8 cellular contexts compared by ENCODE assay signal in the genomic region with DNA sequence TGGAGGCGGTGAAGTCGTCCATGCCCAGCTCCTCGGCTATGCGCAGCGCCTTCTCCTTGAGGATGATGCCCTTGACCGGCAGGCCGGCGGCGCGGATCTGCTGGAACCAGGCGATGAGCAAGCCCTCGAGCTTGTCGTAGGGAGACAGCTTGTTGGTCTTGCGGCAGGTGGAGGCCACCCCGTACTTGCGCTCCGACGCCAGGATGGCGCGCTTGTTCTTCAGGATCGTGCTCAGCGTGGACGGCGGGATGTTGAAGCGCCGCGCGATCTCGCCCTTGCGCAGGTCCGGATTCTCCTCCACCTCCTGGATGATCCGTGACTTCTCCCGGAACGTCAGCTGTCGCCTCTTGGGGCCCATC. TPM values are rescaled to one million over a fixed set of nuclear protein-coding genes. Genes with fewer than 3 reads are reported as not detected.
DNase-seq lines count a peak whose midpoint lies in the region; ATAC-seq and TF ChIP-seq lines count a peak whose summit lies in the region.

No MANE protein-coding gene starts in this region.

- peaks cover 15% of the 10 kb centered on the region for H3F3A ChIP-seq in neural progenitor cell (ENCODE audit: low read depth)

- peak overlapping the region; percentile 93 for H3K4me2 ChIP-seq in neural progenitor cell

- peaks cover 36% of the 10 kb centered on the region for H4K20me1 ChIP-seq in neural progenitor cell (ENCODE audit: low read depth)

- no peaks in the 10 kb centered on the region for H3K9me3 Mint-ChIP-seq in activated T-cell treated with anti-CD3 and anti-CD28 coated beads, Interleukin-2, amount 50 U/mL, for 4 hours
- H3K9me3 Mint-ChIP-seq in neural progenitor cell, result no peaks in the 10 kb centered on the region

- H3K9ac ChIP-seq in neural progenitor cell, result peak overlapping the region; percentile 55

- peaks cover 4% of the 10 kb centered on the region for H3K4me1 ChIP-seq in neural progenitor cell

- peak; percentile 3 for TF ChIP-seq POLR2A in NB4 (IDR thresholded peaks at IDR 0.05; ENCODE audit: extremely low read depth, insufficient read length)

- peak overlapping the region; percentile 85 for H3K4me3 Mint-ChIP-seq in activated T-cell treated with anti-CD3 and anti-CD28 coated beads, Interleukin-2, amount 50 U/mL, for 4 hours
- H3K4me3 Mint-ChIP-seq in neural progenitor cell, result peak overlapping the region; percentile 89

- peak; percentile 21 to 37 for ATAC-seq in activated T-cell treated with anti-CD3 and anti-CD28 coated beads, Interleukin-2, amount 50 U/mL, for 4 hours

- no peak overlapping the region for H3K27ac ChIP-seq in neural progenitor cell

- H3K36me3 Mint-ChIP-seq in activated T-cell treated with anti-CD3 and anti-CD28 coated beads, Interleukin-2, amount 50 U/mL, for 4 hours (ENCODE audit: insufficient read depth), result peaks cover 6% of the 10 kb centered on the region
- H3K36me3 Mint-ChIP-seq in neural progenitor cell, result peaks cover 9% of the 10 kb centered on the region

- H3K27ac Mint-ChIP-seq in neural progenitor cell, result no peak overlapping the region

- H3K36me3 ChIP-seq in neural progenitor cell, result no peaks in the 10 kb centered on the region

- DNase-seq in DMS79 (lab: John Stamatoyannopoulos, UW) (peak; percentile 24), DMS79 treated with DMSO at 0.1 percent for 48 hours (lab: John Stamatoyannopoulos, UW) (no peak), H4 (ENCODE audit: low spot score) (peak; percentile 30), NB4 (ENCODE audit: low read depth) (peak; percentile 76), fibroblast of mammary gland (ENCODE audit: low read depth) (peak; percentile 45), neural progenitor cell (ENCODE audit: low spot score) (peak; percentile 60), amniotic stem cell (lab: John Stamatoyannopoulos, UW) (no peak)
- DNase-seq in activated T-cell treated with anti-CD3 and anti-CD28 coated beads, Interleukin-2, amount 50 U/mL, for 4 hours, result peak; percentile 32

- H3K4me3 ChIP-seq in NB4 (ENCODE audit: low read depth, low read length) (peak overlapping the region; percentile 83), fibroblast of mammary gland (ENCODE audit: control insufficient read depth, low read depth, low read length) (peak overlapping the region; percentile 72), neural progenitor cell (peak overlapping the region; percentile 66)

- TF ChIP-seq CTCF in NB4 (IDR thresholded peaks at IDR 0.05; ENCODE audit: low read depth, low read length) (no peak), fibroblast of mammary gland (conservative IDR thresholded peaks at IDR 0.05; ENCODE audit: control insufficient read depth, insufficient read depth, low read depth, low read length) (no peak), neural progenitor cell (IDR thresholded peaks at IDR 0.05) (no peak)

- peaks cover 43% of the 10 kb centered on the region for H3K27me3 ChIP-seq in neural progenitor cell

- no peaks in the 10 kb centered on the region for H3K27me3 Mint-ChIP-seq in activated T-cell treated with anti-CD3 and anti-CD28 coated beads, Interleukin-2, amount 50 U/mL, for 4 hours (ENCODE audit: low read depth)
- H3K27me3 Mint-ChIP-seq in neural progenitor cell (ENCODE audit: insufficient read depth, low read depth), result peaks cover 9% of the 10 kb centered on the region

- H3K4me1 Mint-ChIP-seq in activated T-cell treated with anti-CD3 and anti-CD28 coated beads, Interleukin-2, amount 50 U/mL, for 4 hours (ENCODE audit: low read depth), result peaks cover 41% of the 10 kb centered on the region
- H3K4me1 Mint-ChIP-seq in neural progenitor cell, result peaks cover 14% of the 10 kb centered on the region

- H3K9me3 ChIP-seq in neural progenitor cell (ENCODE audit: low read depth), result no peaks in the 10 kb centered on the region

- H2AFZ ChIP-seq in neural progenitor cell (replicated peaks), result no peak overlapping the region

- H3K79me2 ChIP-seq in neural progenitor cell (ENCODE audit: low read depth), result peaks cover 21% of the 10 kb centered on the region

RNA-seq across cellular contexts. Expression of gene CENPB, which starts 0.4 kb away (rescaled TPM):
- 24.3 and 45.5 TPM in 2 replicates for total RNA-seq in H4 (2014; rRNA removed; shearing (Covaris generic))
- 10 to 100 TPM; 77.9 to 91.4 (median 89.2) TPM for total RNA-seq in activated T-cell treated with anti-CD3 and anti-CD28 coated beads, Interleukin-2, amount 50 U/mL, for 4 hours
- 5.0 and 28.9 TPM in 2 replicates for total RNA-seq in neural progenitor cell (ENCODE audit: low replicate concordance)

RNA-seq across cellular contexts. Expression of gene SPEF1, which starts 4.9 kb away (rescaled TPM):
- 0.21 TPM in 1 of 2 replicates, not detected in the other for total RNA-seq in H4 (2014; rRNA removed; shearing (Covaris generic))
- under 1 TPM in 1 of 3 donors, not detected in 2; 0.18 TPM for total RNA-seq in activated T-cell treated with anti-CD3 and anti-CD28 coated beads, Interleukin-2, amount 50 U/mL, for 4 hours
- 0.34 and 1.2 TPM in 2 replicates for total RNA-seq in neural progenitor cell (ENCODE audit: low replicate concordance)

RNA-seq across cellular contexts. Expression of gene CDC25B, which starts 10.0 kb away (rescaled TPM):
- total RNA-seq in H4 (2014; rRNA removed; shearing (Covaris generic)), result 35.7 and 39.6 TPM in 2 replicates
- total RNA-seq in activated T-cell treated with anti-CD3 and anti-CD28 coated beads, Interleukin-2, amount 50 U/mL, for 4 hours, result 10 to 100 TPM; 32.8 to 40.8 (median 34.7) TPM
- 9.3 and 22.9 TPM in 2 replicates for total RNA-seq in neural progenitor cell (ENCODE audit: low replicate concordance)

RNA-seq across cellular contexts. Expression of gene ADISSP, which starts 18.6 kb away (rescaled TPM):
- 38.3 and 38.9 TPM in 2 replicates for total RNA-seq in H4 (2014; rRNA removed; shearing (Covaris generic))
- 100 to 1,000 TPM in 1 of 3 donors, 10 to 100 TPM in 2; 63.3 to 102 (median 84.2) TPM for total RNA-seq in activated T-cell treated with anti-CD3 and anti-CD28 coated beads, Interleukin-2, amount 50 U/mL, for 4 hours
- 17.6 and 42.8 TPM in 2 replicates for total RNA-seq in neural progenitor cell (ENCODE audit: low replicate concordance)

RNA-seq across cellular contexts. Expression of gene AP5S1, which starts 34.2 kb away (rescaled TPM):
- 16.7 and 16.9 TPM in 2 replicates for total RNA-seq in H4 (2014; rRNA removed; shearing (Covaris generic))
- total RNA-seq in activated T-cell treated with anti-CD3 and anti-CD28 coated beads, Interleukin-2, amount 50 U/mL, for 4 hours, result 10 to 100 TPM; 14.2 to 17.3 (median 14.7) TPM
- total RNA-seq in neural progenitor cell (ENCODE audit: low replicate concordance), result 1.2 and 3.4 TPM in 2 replicates

Comparison
In these comparisons a context has a peak if more than half of its experiments do, and no peak if none do; other contexts are left out.
1. DNase-seq: peak in DMS79 (single experiment), H4 (single experiment), NB4 (single experiment), activated T-cell treated with anti-CD3 and anti-CD28 coated beads, Interleukin-2, amount 50 U/mL, for 4 hours (single experiment), fibroblast of mammary gland (single experiment) and neural progenitor cell (single experiment); none in DMS79 treated with DMSO at 0.1 percent for 48 hours (single experiment) and amniotic stem cell (single experiment).
2. Peak in every context shown above with its lines, with median percentiles within 50 percentile points of each other: H3K4me3 ChIP-seq.